ENCODE assay signal across 8 cellular contexts in genomic region chr9:62802719-62803079, GRCh38.
DNase-seq lines count a peak whose midpoint lies in the region; ATAC-seq, FAIRE-seq and TF ChIP-seq lines count a peak whose summit lies in the region.
"Not testable (repeated sequence)": the region's sequence is repeated elsewhere in the genome, so short reads cannot be mapped to it uniquely, and the experiment has no call there.

No MANE protein-coding gene starts in this region.

- not testable (repeated sequence) for H3K27me3 ChIP-seq in HL-60 (ENCODE audit: insufficient read depth, poor library complexity, severe bottlenecking); astrocyte (ENCODE audit: insufficient read depth, low read length); ovary
- H3K27me3 ChIP-seq in kidney epithelial cell (ENCODE audit: control insufficient read depth, insufficient read depth, low read length) = peaks cover 38% of the 10 kb centered on the region
- peaks cover 3 to 65% of the 10 kb centered on the region in 2 donors for H3K27me3 ChIP-seq in tibial artery

- H3K4me3 Mint-ChIP-seq in T-helper 17 cell (peak overlapping the region; percentile 73), astrocyte (ENCODE audit: unreplicated experiment) (peak overlapping the region; percentile 81)

- DNase-seq in HL-60 (ENCODE audit: low read depth in 1 of 2, low spot score in 1 of 2); T-helper 17 cell; astrocyte (ENCODE audit: low read depth); erythroblast (lab: John Stamatoyannopoulos, UW); kidney epithelial cell (ENCODE audit: low read depth); ovary; tibial artery: not testable (repeated sequence)

- H3K4me3 ChIP-seq in HL-60 (replicated peaks; ENCODE audit: insufficient read depth, low read length) = peak overlapping the region; percentile 69
- peak overlapping the region; percentile 73 for H3K4me3 ChIP-seq in astrocyte (ENCODE audit: insufficient read depth, low read depth, low read length)
- peak overlapping the region; percentile 77 for H3K4me3 ChIP-seq in kidney epithelial cell (ENCODE audit: low read depth, low read length)
- peak overlapping the region; percentile 25 for H3K4me3 ChIP-seq in ovary
- H3K4me3 ChIP-seq in tibial artery = peak overlapping the region; percentile 41 to 52

- not testable (repeated sequence) for FAIRE-seq in astrocyte (lab: Jason Lieb, UNC)

- peaks cover 46% of the 10 kb centered on the region for H3K79me2 ChIP-seq in astrocyte (ENCODE audit: insufficient read depth, low read length)

- H3K36me3 ChIP-seq in ES-I3 (ENCODE audit: insufficient read depth, low read length); astrocyte (ENCODE audit: insufficient read depth, low read length); kidney epithelial cell (ENCODE audit: control insufficient read depth, insufficient read depth, low read length); ovary; tibial artery: not testable (repeated sequence)

- 8 to 17% (median 15%) methylated on average over 9 of the region's 9 CpGs for WGBS in ovary, 3 donors

- not testable (repeated sequence) for H4K20me1 ChIP-seq in astrocyte (ENCODE audit: insufficient read depth, low read length)

- H3K27me3 Mint-ChIP-seq in T-helper 17 cell (peaks cover 51% of the 10 kb centered on the region), astrocyte (ENCODE audit: low read depth, unreplicated experiment) (peaks cover 59% of the 10 kb centered on the region)

- peak; percentile 34 for TF ChIP-seq POLR2A in erythroblast (IDR thresholded peaks at IDR 0.05; ENCODE audit: low read length)
- not testable (repeated sequence) for TF ChIP-seq POLR2A in ovary (IDR thresholded peaks at IDR 0.05)

- peak overlapping the region; percentile 85 for H3K27ac ChIP-seq in HL-60 (replicated peaks)
- H3K27ac ChIP-seq in astrocyte (ENCODE audit: low read depth, low read length); ovary: not testable (repeated sequence)
- H3K27ac ChIP-seq in tibial artery = peak overlapping the region; percentile 3 to 33

- peak overlapping the region; percentile 87 for H3K4me2 ChIP-seq in astrocyte (ENCODE audit: low read length)

- not testable (repeated sequence) for ATAC-seq in T-helper 17 cell

- peaks cover 24% of the 10 kb centered on the region for H3K9me3 Mint-ChIP-seq in astrocyte (ENCODE audit: unreplicated experiment)

- TF ChIP-seq CTCF in HL-60 (IDR thresholded peaks at IDR 0.05; ENCODE audit: insufficient read depth, low read length); astrocyte (IDR thresholded peaks at IDR 0.05; ENCODE audit: insufficient read depth, low read depth, low read length); kidney epithelial cell (IDR thresholded peaks at IDR 0.05; ENCODE audit: insufficient read depth, low read length, poor library complexity, severe bottlenecking); ovary (IDR thresholded peaks at IDR 0.05); tibial artery (IDR thresholded peaks at IDR 0.05): not testable (repeated sequence)

- not testable (repeated sequence) for H3K9me3 ChIP-seq in ES-I3 (ENCODE audit: control insufficient read depth, insufficient read depth, low read length); T-helper 17 cell (ENCODE audit: control insufficient read depth, low read length, poor library complexity, severe bottlenecking); astrocyte (ENCODE audit: insufficient read depth, low read depth, low read length); ovary; tibial artery

- intact Hi-C loops in ovary (cut with DNase I); tibial artery (cut with DNase I; ENCODE audit: low total_unique reads): not testable (repeated sequence)

- peak overlapping the region; percentile 93; the same call in 1 of the 2 replicates for H3K9ac ChIP-seq in ES-I3 (ENCODE audit: low read depth, low read length)
- peak overlapping the region; percentile 95 for H3K9ac ChIP-seq in astrocyte (ENCODE audit: low read length)

- TF ChIP-seq EP300 in ovary (IDR thresholded peaks at IDR 0.05) = not testable (repeated sequence)

- peak overlapping the region; percentile 94 for H2AFZ ChIP-seq in astrocyte (ENCODE audit: low read depth, low read length)

- peaks cover 22% of the 10 kb centered on the region for H3K4me1 Mint-ChIP-seq in T-helper 17 cell
- H3K4me1 Mint-ChIP-seq in astrocyte (ENCODE audit: low read depth, unreplicated experiment) = not testable (repeated sequence)

- H3K4me1 ChIP-seq in ES-I3 (ENCODE audit: insufficient read depth, low read length); ovary (ENCODE audit: insufficient read depth): not testable (repeated sequence)
- H3K4me1 ChIP-seq in astrocyte (ENCODE audit: insufficient read depth, low read length) (peaks cover 28% of the 10 kb centered on the region), tibial artery (peaks cover 0 to 27% (median 18%) of the 10 kb centered on the region in 4 donors)

- not testable (repeated sequence) for H3K36me3 Mint-ChIP-seq in T-helper 17 cell (ENCODE audit: low read depth); astrocyte (ENCODE audit: low read depth, unreplicated experiment)

- H3K27ac Mint-ChIP-seq in T-helper 17 cell = peak overlapping the region; percentile 39
- H3K27ac Mint-ChIP-seq in astrocyte (ENCODE audit: unreplicated experiment) = not testable (repeated sequence)

Comparison
In these comparisons a context has a peak if more than half of its experiments do, and no peak if none do; other contexts are left out.
1. H3K4me3 ChIP-seq: peak in every context shown above with its lines; median percentile 77 in kidney epithelial cell; 73 in astrocyte; 69 in HL-60; 46 in tibial artery; 25 in ovary.